Comparison of ENCODE assay signal across 20 cellular contexts in the genomic region with DNA sequence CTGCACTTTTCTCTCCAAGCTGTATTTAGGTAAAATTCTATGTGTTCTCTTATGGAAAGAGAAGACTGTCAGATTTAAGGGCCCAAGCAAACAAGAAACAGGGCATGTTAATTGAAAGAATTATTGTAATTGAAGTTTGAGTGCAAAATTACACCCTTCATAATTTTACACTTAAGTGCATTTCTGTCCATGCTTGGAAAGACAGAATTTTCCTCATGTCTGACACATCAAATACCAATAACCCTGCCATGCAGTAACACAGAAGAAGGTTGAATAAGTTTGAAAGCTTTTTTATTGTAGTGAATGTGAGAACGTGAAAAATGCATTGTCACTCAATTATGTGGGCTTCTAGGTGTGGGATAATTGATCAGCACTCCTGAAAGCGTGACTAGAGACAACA.
"Had no signal": no experiment of that assay in that cellular context is flagged by ENCODE, and none has a peak within 500 bp of the region (broad histone marks: within the 10 kb centered on the region; RNA-seq: fewer than 3 reads in every experiment).

No MANE protein-coding gene starts in this region.

- DNase-seq: activated CD4-positive, alpha-beta memory T cell treated with anti-CD3 and anti-CD28 coated beads, Interleukin-2, amount 10 ng/mL, durations not matched to agents 7 days and 5 days; activated CD4-positive, alpha-beta T cell treated with anti-CD3 and anti-CD28 coated beads, Interleukin-2, amount 10 ng/mL, durations not matched to agents 24 days and 14 days; activated CD4-positive, CD25-positive, alpha-beta regulatory T cell treated with anti-CD3 and anti-CD28 coated beads, Interleukin-2, amount 50 U/mL, for 72 hours; activated CD8-positive, alpha-beta memory T cell treated with anti-CD3 and anti-CD28 coated beads, Interleukin-2, amount 50 U/mL, for 48 hours; activated T-cell treated with anti-CD3 and anti-CD28 coated beads, Interleukin-2, amount 50 U/mL, for 24 hours; effector CD8-positive, alpha-beta T cell; gastrocnemius medialis; midbrain; naive thymus-derived CD4-positive, alpha-beta T cell; nucleus accumbens; right cardiac atrium; stimulated activated CD4-positive, alpha-beta T cell treated with anti-CD3 and anti-CD28 coated beads, Interleukin-15, amount 100 ng/mL, for 24 hours; stimulated activated CD4-positive, alpha-beta T cell treated with anti-CD3 and anti-CD28 coated beads, Interleukin-2, amount 100 ng/mL, for 24 hours; stimulated activated naive B cell treated with anti-CD40 and anti-IgM and Interleukin-4, amounts not matched to agents 10 μg/mL and 1 μg/mL and 100 μg/mL, for 72 hours; stomach; T-helper 2 cell; tibial artery; upper lobe of right lung had no signal

- ATAC-seq: activated naive CD4-positive, alpha-beta T cell treated with anti-CD3 and anti-CD28 coated beads, Interleukin-2, amount 50 U/mL, for 72 hours; activated T-helper 17 cell treated with anti-CD3 and anti-CD28 coated beads, Interleukin-2, amount 50 U/mL, for 72 hours; gastrocnemius medialis; naive thymus-derived CD4-positive, alpha-beta T cell; right cardiac atrium; stimulated activated naive B cell treated with anti-CD40 and anti-IgM and Interleukin-4, amounts not matched to agents 10 μg/mL and 1 μg/mL and 100 μg/mL, for 72 hours; upper lobe of right lung had no signal
